34 cellular contexts compared by ENCODE assay signal in the genomic region with DNA sequence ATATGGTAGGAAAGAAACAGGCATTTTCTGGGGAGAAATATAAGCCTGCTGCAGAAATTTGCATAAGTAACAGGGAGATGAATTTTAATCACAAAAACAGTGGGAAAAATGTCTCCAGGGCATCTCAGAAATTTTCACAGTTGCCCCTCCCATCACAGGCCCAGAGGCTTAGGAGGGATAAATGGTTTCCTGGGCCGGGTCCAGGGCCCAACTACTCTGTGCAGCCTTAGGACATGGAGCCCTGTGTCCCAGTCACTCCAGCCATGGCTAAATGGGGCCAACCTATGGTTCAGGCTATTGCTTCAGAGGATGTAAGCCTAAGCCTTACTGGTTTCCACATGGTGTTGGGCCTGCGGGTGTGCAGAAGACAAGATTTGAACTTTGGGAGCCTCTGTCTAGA. TPM values are rescaled to one million over a fixed set of nuclear protein-coding genes. Genes with fewer than 3 reads are reported as not detected.
"Had no signal": no experiment of that assay in that cellular context is flagged by ENCODE, and none has a peak within 500 bp of the region (broad histone marks: within the 10 kb centered on the region; RNA-seq: fewer than 3 reads in every experiment).

No MANE protein-coding gene starts in this region.

- H3K27me3 Mint-ChIP-seq: stimulated activated memory B cell treated with anti-CD40 and anti-IgM and Interleukin-4, amounts not matched to agents 10 μg/mL and 1 μg/mL and 100 μg/mL, for 72 hours had no signal

- H3K36me3 Mint-ChIP-seq: stimulated activated effector memory CD8-positive, alpha-beta T cell treated with anti-CD3 and anti-CD28 coated beads, Interleukin-12 subunit alpha, Interleukin-12 subunit beta, amount 100 ng/mL, for 72 hours; stimulated activated memory B cell treated with anti-CD40 and anti-IgM and Interleukin-4, amounts not matched to agents 10 μg/mL and 1 μg/mL and 100 μg/mL, for 72 hours; type B pancreatic cell had no signal

- H3K4me3 ChIP-seq: stomach, suprapubic skin, testis, thoracic aorta, thyroid gland, tibial artery, tibial nerve, transverse colon, upper lobe of left lung, upper lobe of right lung, uterus, vagina had no signal

- H3K4me1 ChIP-seq: stomach, suprapubic skin, testis, thyroid gland, tibial artery, tibial nerve, upper lobe of left lung, upper lobe of right lung, uterus, vagina had no signal

- H3K9me3 ChIP-seq: suprapubic skin, testis, thoracic aorta, thyroid gland, tibial artery, transverse colon, upper lobe of right lung, uterus, vagina had no signal

- H3K9me3 Mint-ChIP-seq: type B pancreatic cell had no signal

- H3K4me3 Mint-ChIP-seq: stimulated activated effector memory CD8-positive, alpha-beta T cell treated with anti-CD3 and anti-CD28 coated beads, Interleukin-12 subunit alpha, Interleukin-12 subunit beta, amount 100 ng/mL, for 72 hours; stimulated activated memory B cell treated with anti-CD40 and anti-IgM and Interleukin-4, amounts not matched to agents 10 μg/mL and 1 μg/mL and 100 μg/mL, for 72 hours; stimulated activated naive B cell treated with anti-CD40 and anti-IgM and Interleukin-4, amounts not matched to agents 10 μg/mL and 1 μg/mL and 100 μg/mL, for 72 hours; stimulated activated naive CD8-positive, alpha-beta T cell treated with anti-CD3 and anti-CD28 coated beads, Interleukin-15, amount 100 ng/mL, for 72 hours; stimulated activated naive CD8-positive, alpha-beta T cell treated with anti-CD3 and anti-CD28 coated beads, Interleukin-15, Interleukin-2, amounts not matched to agents 100 ng/mL and 50 ng/mL, for 24 hours; type B pancreatic cell had no signal

- DNase-seq: stimulated activated CD4-positive, alpha-beta T cell treated with anti-CD3 and anti-CD28 coated beads, Interleukin-2, amount 100 ng/mL, for 48 hours; stimulated activated CD4-positive, alpha-beta T cell treated with anti-CD3 and anti-CD28 coated beads, Interleukin-4, amount 100 ng/mL, for 1 hour; stimulated activated CD4-positive, alpha-beta T cell treated with anti-CD3 and anti-CD28 coated beads, Interleukin-4, amount 100 ng/mL, for 24 hours; stimulated activated CD4-positive, alpha-beta T cell treated with anti-CD3 and anti-CD28 coated beads, Interleukin-4, amount 100 ng/mL, for 4 hours; stimulated activated CD8-positive, alpha-beta memory T cell treated with anti-CD3 and anti-CD28 coated beads, Interleukin-4, amount 100 ng/mL, for 48 hours; stimulated activated naive B cell treated with anti-CD40 and anti-IgM and Interleukin-4, amounts not matched to agents 10 μg/mL and 1 μg/mL and 100 μg/mL, for 72 hours; stimulated activated naive CD4-positive, alpha-beta T cell; stimulated activated naive CD4-positive, alpha-beta T cell treated with Interleukin-2 at 50 U/mL for 16 hours; stimulated activated naive CD8-positive, alpha-beta T cell treated with anti-CD3 and anti-CD28 coated beads, Interleukin-15, amount 100 ng/mL, for 72 hours; stimulated activated naive CD8-positive, alpha-beta T cell treated with anti-CD3 and anti-CD28 coated beads, Interleukin-15, Interleukin-2, amounts not matched to agents 100 U/mL and 50 U/mL, for 24 hours; stomach; substantia nigra; testis; thyroid gland; tibial artery; transverse colon; trophoblast cell; upper lobe of left lung; upper lobe of right lung; uterus had no signal

- ATAC-seq: stimulated activated effector memory CD8-positive, alpha-beta T cell treated with anti-CD3 and anti-CD28 coated beads, Interleukin-12 subunit alpha, Interleukin-12 subunit beta, amount 100 ng/mL, for 72 hours; stimulated activated memory B cell treated with anti-CD40 and anti-IgM and Interleukin-4, amounts not matched to agents 10 μg/mL and 1 μg/mL and 100 μg/mL, for 72 hours; stimulated activated naive B cell treated with anti-CD40 and anti-IgM and Interleukin-4, amounts not matched to agents 10 μg/mL and 1 μg/mL and 100 μg/mL, for 72 hours; stimulated activated naive CD8-positive, alpha-beta T cell treated with anti-CD3 and anti-CD28 coated beads, Interleukin-15, amount 100 ng/mL, for 72 hours; stimulated activated naive CD8-positive, alpha-beta T cell treated with anti-CD3 and anti-CD28 coated beads, Interleukin-15, Interleukin-2, amounts not matched to agents 100 U/mL and 50 U/mL, for 24 hours; upper lobe of right lung had no signal

- FAIRE-seq: urothelium cell line had no signal

- H3K36me3 ChIP-seq: stomach, suprapubic skin, thoracic aorta, thyroid gland, tibial artery, tibial nerve, transverse colon, upper lobe of left lung, upper lobe of right lung, uterus, vagina had no signal

- H3K27ac ChIP-seq: stomach, suprapubic skin, testis, thoracic aorta, thyroid gland, tibial artery, tibial nerve, transverse colon, upper lobe of left lung, upper lobe of right lung, uterus, vagina had no signal

- H3K4me1 Mint-ChIP-seq: stimulated activated effector memory CD8-positive, alpha-beta T cell treated with anti-CD3 and anti-CD28 coated beads, Interleukin-12 subunit alpha, Interleukin-12 subunit beta, amount 100 ng/mL, for 72 hours; stimulated activated memory B cell treated with anti-CD40 and anti-IgM and Interleukin-4, amounts not matched to agents 10 μg/mL and 1 μg/mL and 100 μg/mL, for 72 hours; stimulated activated naive B cell treated with anti-CD40 and anti-IgM and Interleukin-4, amounts not matched to agents 10 μg/mL and 1 μg/mL and 100 μg/mL, for 72 hours; stimulated activated naive CD8-positive, alpha-beta T cell treated with anti-CD3 and anti-CD28 coated beads, Interleukin-15, amount 100 ng/mL, for 72 hours had no signal

- H3K27me3 ChIP-seq: stomach, suprapubic skin, testis, thyroid gland, tibial artery, tibial nerve, transverse colon, upper lobe of left lung, upper lobe of right lung, uterus, vagina had no signal

- H3K27ac Mint-ChIP-seq: stimulated activated effector memory CD8-positive, alpha-beta T cell treated with anti-CD3 and anti-CD28 coated beads, Interleukin-12 subunit alpha, Interleukin-12 subunit beta, amount 100 ng/mL, for 72 hours; stimulated activated memory B cell treated with anti-CD40 and anti-IgM and Interleukin-4, amounts not matched to agents 10 μg/mL and 1 μg/mL and 100 μg/mL, for 72 hours; stimulated activated naive B cell treated with anti-CD40 and anti-IgM and Interleukin-4, amounts not matched to agents 10 μg/mL and 1 μg/mL and 100 μg/mL, for 72 hours; stimulated activated naive CD8-positive, alpha-beta T cell treated with anti-CD3 and anti-CD28 coated beads, Interleukin-15, amount 100 ng/mL, for 72 hours; stimulated activated naive CD8-positive, alpha-beta T cell treated with anti-CD3 and anti-CD28 coated beads, Interleukin-15, Interleukin-2, amounts not matched to agents 100 ng/mL and 50 ng/mL, for 24 hours; type B pancreatic cell had no signal

RNA-seq across cellular contexts. Expression of a gene that starts 9.2 kb away (rescaled TPM):
- total RNA-seq: stomach, subcutaneous adipose tissue, suprapubic skin, temporal lobe, thoracic aorta, thyroid gland, tibial nerve, transverse colon, upper lobe of left lung, upper lobe of right lung, ureter, urinary bladder, uterus, vagina had no signal
- polyA plus RNA-seq: stomach, thymus, urinary bladder had no signal

RNA-seq across cellular contexts. Expression of a gene that starts 39.4 kb away (rescaled TPM):
- total RNA-seq: stomach, subcutaneous adipose tissue, suprapubic skin, temporal lobe, thoracic aorta, thyroid gland, tibial nerve, transverse colon, upper lobe of left lung, upper lobe of right lung, ureter, urinary bladder, uterus, vagina had no signal
- polyA plus RNA-seq: stomach, urinary bladder had no signal

RNA-seq across cellular contexts. Expression of a gene that starts 54.7 kb away (rescaled TPM):
- total RNA-seq: subcutaneous adipose tissue, suprapubic skin, thoracic aorta, thyroid gland, tibial nerve, transverse colon, upper lobe of left lung, upper lobe of right lung, ureter, urinary bladder, uterus, vagina had no signal
- polyA plus RNA-seq: stomach, thymus, urinary bladder had no signal
